13 cellular contexts compared by ENCODE assay signal in the genomic region with DNA sequence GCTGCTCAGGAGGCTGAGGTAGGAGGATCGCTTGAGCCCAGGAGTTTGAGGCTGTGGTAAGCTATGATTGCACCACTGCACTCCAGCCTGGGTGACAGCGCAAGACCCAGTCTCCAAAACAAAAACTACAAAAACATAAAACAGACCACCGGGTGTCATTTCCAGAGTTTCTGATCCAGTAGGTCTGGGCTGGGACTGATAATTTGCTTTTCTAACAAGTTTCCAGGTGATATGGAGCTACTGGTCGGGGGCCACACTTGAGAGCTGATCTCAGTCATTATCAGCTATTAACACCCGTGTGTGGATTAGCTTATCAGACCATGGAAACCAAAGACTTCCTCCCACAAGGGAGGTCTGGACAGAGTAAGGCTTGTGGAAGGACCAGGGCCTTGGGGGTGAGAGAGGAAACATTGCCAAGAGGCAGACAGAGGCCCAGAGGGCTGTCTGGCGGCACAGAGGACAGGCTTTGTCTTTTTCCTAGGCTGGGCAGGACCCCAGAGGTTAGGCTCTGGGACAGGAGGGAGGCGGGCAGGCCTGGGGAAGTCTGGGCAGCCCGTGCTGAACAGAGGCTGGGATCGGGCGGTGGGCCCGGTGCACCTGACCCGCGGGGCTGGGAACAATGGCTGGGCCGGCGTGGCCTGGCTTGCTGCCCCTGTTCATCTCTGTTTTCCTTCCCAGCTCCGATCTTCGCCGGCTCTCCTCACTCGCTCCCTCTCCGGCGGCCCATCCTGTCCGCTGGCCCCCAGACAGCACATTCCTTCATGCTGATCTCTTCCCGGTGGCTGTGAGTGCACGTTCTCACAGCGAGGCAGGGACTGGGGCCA. TPM values are rescaled to one million over a fixed set of nuclear protein-coding genes. Genes with fewer than 3 reads are reported as not detected.
DNase-seq lines count a peak whose midpoint lies in the region; ATAC-seq and TF ChIP-seq lines count a peak whose summit lies in the region.
"Had no signal": no experiment of that assay in that cellular context is flagged by ENCODE, and none has a peak within 500 bp of the region (broad histone marks: within the 10 kb centered on the region; RNA-seq: fewer than 3 reads in every experiment).

No MANE protein-coding gene starts in this region.

- H3K36me3 ChIP-seq in mesenchymal stem cell (ENCODE audit: control insufficient read depth in 1 of 2, insufficient read depth in 2 of 2, low read depth in 1 of 2, low read length in 2 of 2) (no peaks in the 10 kb centered on the region), thoracic aorta (no peaks in the 10 kb centered on the region), Peyer's patch (no peaks in the 10 kb centered on the region)

- no peak overlapping the region for H3K27ac Mint-ChIP-seq in activated CD4-positive, alpha-beta T cell treated with anti-CD3 and anti-CD28 coated beads, Interleukin-2, amount 10 ng/mL, durations not matched to agents 7 days and 5 days

- H3K36me3 Mint-ChIP-seq in activated CD4-positive, alpha-beta T cell treated with anti-CD3 and anti-CD28 coated beads, Interleukin-2, amount 10 ng/mL, durations not matched to agents 7 days and 5 days (ENCODE audit: low read depth): no peaks in the 10 kb centered on the region

- DNase-seq in M059J (ENCODE audit: low read depth): peak; percentile 43
- DNase-seq in erythroblast (lab: John Stamatoyannopoulos, UW): peak; percentile 94 to 99
- DNase-seq in mesenchymal stem cell: no peak
- DNase-seq in thoracic aorta (ENCODE audit: low spot score): no peak
- no peak for DNase-seq in activated CD4-positive, alpha-beta T cell treated with anti-CD3 and anti-CD28 coated beads, Interleukin-2, amount 10 ng/mL, durations not matched to agents 7 days and 5 days
- DNase-seq in NCI-H69 (lab: John Stamatoyannopoulos, UW): no peak
- no peak for DNase-seq in Peyer's patch
- DNase-seq: activated T-cell treated with anti-CD3 and anti-CD28 coated beads, Interleukin-2, amount 50 U/mL, for 48 hours; SHP77 treated with DMSO at 0.1 percent for 48 hours; stimulated activated CD4-positive, alpha-beta T cell treated with anti-CD3 and anti-CD28 coated beads, Interleukin-1b, Interleukin-23, amount 100 ng/mL, for 48 hours had no signal

- H3K4me2 ChIP-seq in mesenchymal stem cell (ENCODE audit: low read length, poor library complexity, severe bottlenecking): peak overlapping the region; percentile 3

- no peak overlapping the region for H2BK120ac ChIP-seq in mesenchymal stem cell (ENCODE audit: low read depth, low read length)

- POLR2A ChIA-PET in activated CD4-positive, alpha-beta T cell treated with anti-CD3 and anti-CD28 coated beads, Interleukin-2, amount 10 ng/mL, durations not matched to agents 7 days and 5 days (lab: Charles Lee): no interaction called here

- no peak overlapping the region for H2BK12ac ChIP-seq in mesenchymal stem cell (ENCODE audit: low read length in 2 of 2)

- H2AFZ ChIP-seq in mesenchymal stem cell (ENCODE audit: low read depth, low read length): no peak overlapping the region

- TF ChIP-seq POLR2A in erythroblast (IDR thresholded peaks at IDR 0.05; ENCODE audit: low read length) (peak; percentile 86), Peyer's patch (IDR thresholded peaks at IDR 0.05) (no peak)

- no peaks in the 10 kb centered on the region for H3K79me1 ChIP-seq in mesenchymal stem cell (replicated peaks; ENCODE audit: low read length, poor library complexity, severe bottlenecking)

- no peak overlapping the region for H3K4me3 Mint-ChIP-seq in activated CD4-positive, alpha-beta T cell treated with anti-CD3 and anti-CD28 coated beads, Interleukin-2, amount 10 ng/mL, durations not matched to agents 7 days and 5 days

- peaks cover 21% of the 10 kb centered on the region for H3K27me3 Mint-ChIP-seq in activated CD4-positive, alpha-beta T cell treated with anti-CD3 and anti-CD28 coated beads, Interleukin-2, amount 10 ng/mL, durations not matched to agents 7 days and 5 days

- CTCF ChIA-PET in activated CD4-positive, alpha-beta T cell treated with anti-CD3 and anti-CD28 coated beads, Interleukin-2, amount 10 ng/mL, durations not matched to agents 7 days and 5 days (lab: Charles Lee): interaction anchor here (0.7 kb wide), 1 partner anchor 24 kb away, joined by 3 read pairs; no protein-coding TSS in a partner anchor

- no peak overlapping the region for H2BK15ac ChIP-seq in mesenchymal stem cell (ENCODE audit: low read depth, poor library complexity, severe bottlenecking)

- H3K9me3 Mint-ChIP-seq in activated CD4-positive, alpha-beta T cell treated with anti-CD3 and anti-CD28 coated beads, Interleukin-2, amount 10 ng/mL, durations not matched to agents 7 days and 5 days: no peaks in the 10 kb centered on the region

- peaks cover 5% of the 10 kb centered on the region for H3K4me1 Mint-ChIP-seq in activated CD4-positive, alpha-beta T cell treated with anti-CD3 and anti-CD28 coated beads, Interleukin-2, amount 10 ng/mL, durations not matched to agents 7 days and 5 days

- H3K9me3 ChIP-seq in mesenchymal stem cell (ENCODE audit: control insufficient read depth, low read length): no peaks in the 10 kb centered on the region
- H3K9me3 ChIP-seq in thoracic aorta: no peaks in the 10 kb centered on the region
- H3K9me3 ChIP-seq in Peyer's patch: no peaks in the 10 kb centered on the region

- H3K23ac ChIP-seq in mesenchymal stem cell (ENCODE audit: low read length in 2 of 2): no peak overlapping the region

- peak overlapping the region; percentile 70 for H3K9ac ChIP-seq in mesenchymal stem cell (ENCODE audit: low read length)

- no peak overlapping the region for H2BK5ac ChIP-seq in mesenchymal stem cell (ENCODE audit: low read depth, low read length, poor library complexity, severe bottlenecking)

- H4K91ac ChIP-seq in mesenchymal stem cell (ENCODE audit: low read length): no peak overlapping the region

- H3K4me1 ChIP-seq in mesenchymal stem cell (ENCODE audit: control insufficient read depth, insufficient read depth, low read depth, low read length) (peaks cover 13% of the 10 kb centered on the region), thoracic aorta (ENCODE audit: control insufficient read depth in 1 of 2, low read depth in 2 of 2) (peaks cover 29 to 56% of the 10 kb centered on the region in 2 donors), Peyer's patch (peaks cover 0 to 8% (median 0%) of the 10 kb centered on the region in 4 donors)

- TF ChIP-seq CTCF in thoracic aorta (IDR thresholded peaks at IDR 0.05): no peak
- TF ChIP-seq CTCF in Peyer's patch (IDR thresholded peaks at IDR 0.05): no peak

- H4K8ac ChIP-seq in mesenchymal stem cell (ENCODE audit: low read length): no peak overlapping the region

- H3K27me3 ChIP-seq in mesenchymal stem cell (ENCODE audit: control insufficient read depth in 1 of 2, insufficient read depth in 1 of 2, low read length in 2 of 2): peaks cover 0 to 23% of the 10 kb centered on the region in 2 experiments
- no peaks in the 10 kb centered on the region for H3K27me3 ChIP-seq in thoracic aorta (replicated peaks; ENCODE audit: insufficient read depth)
- H3K27me3 ChIP-seq in Peyer's patch: no peaks in the 10 kb centered on the region

- no peak overlapping the region for H3K14ac ChIP-seq in mesenchymal stem cell (ENCODE audit: low read length in 2 of 2)

- no peak overlapping the region for H2AK5ac ChIP-seq in mesenchymal stem cell (ENCODE audit: low read length, severe bottlenecking)

- 32% methylated on average over 24 of the region's 25 CpGs for WGBS in mesenchymal stem cell

- no peak overlapping the region for H3K4ac ChIP-seq in mesenchymal stem cell (ENCODE audit: low read depth in 1 of 2, low read length in 2 of 2)

- peak overlapping the region in 1 of 2 experiments; percentile 7 for H3K18ac ChIP-seq in mesenchymal stem cell (ENCODE audit: low read depth in 1 of 2, low read length in 2 of 2)

- H3K4me3 ChIP-seq in mesenchymal stem cell (ENCODE audit: insufficient read depth in 1 of 2, low read depth in 1 of 2, low read length in 2 of 2) (peak overlapping the region in 1 of 2 experiments; percentile 51), thoracic aorta (peak overlapping the region; percentile 7), Peyer's patch (no peak overlapping the region)

- H3K27ac ChIP-seq in mesenchymal stem cell (ENCODE audit: low read length, poor library complexity, severe bottlenecking): no peak overlapping the region
- peak overlapping the region; percentile 62 to 83 for H3K27ac ChIP-seq in thoracic aorta
- peak overlapping the region in 1 of 4 donors; percentile 14 for H3K27ac ChIP-seq in Peyer's patch

- peak; percentile 46 for ATAC-seq in thoracic aorta (ENCODE audit: insufficient number of reproducible peaks, low FRiP score, low read depth)
- ATAC-seq in GM21360 (IDR thresholded peaks at IDR 0.05; ENCODE audit: unreplicated experiment): no peak

RNA-seq across cellular contexts. Expression of a gene that starts 25.2 kb away (rescaled TPM):
- total RNA-seq in M059J (2014; rRNA removed; shearing (Covaris generic)): 0.17 and 0.32 TPM in 2 replicates
- polyA plus RNA-seq in mesenchymal stem cell (2013, experiment 1 of 2): not detected
- polyA plus RNA-seq in mesenchymal stem cell (2013, experiment 2 of 2): not detected
- total RNA-seq in thoracic aorta (not detected), Peyer's patch (not detected)
- not detected for total RNA-seq in activated CD4-positive, alpha-beta T cell treated with anti-CD3 and anti-CD28 coated beads, Interleukin-2, amount 10 ng/mL, durations not matched to agents 7 days and 5 days
- total RNA-seq: glomerular endothelial cell, LHCN-M2 had no signal

RNA-seq across cellular contexts. Expression of a gene that starts 43.9 kb away (rescaled TPM):
- 1.7 and 1.9 TPM in 2 replicates for total RNA-seq in M059J (2014; rRNA removed; shearing (Covaris generic))
- 0.83 TPM for polyA plus RNA-seq in mesenchymal stem cell (2013, experiment 1 of 2)
- polyA plus RNA-seq in mesenchymal stem cell (2013, experiment 2 of 2): 1.00 TPM
- total RNA-seq in thoracic aorta (1 to 10 TPM in 1 of 2 donors, not detected in 1; 1.2 TPM), Peyer's patch (10 to 100 TPM in 2 of 4 donors, 1 to 10 TPM in 2; 2.1 to 20.4 (median 11.7) TPM)
- 1 to 10 TPM; 1.9 to 2.8 TPM for total RNA-seq in activated CD4-positive, alpha-beta T cell treated with anti-CD3 and anti-CD28 coated beads, Interleukin-2, amount 10 ng/mL, durations not matched to agents 7 days and 5 days

RNA-seq across cellular contexts. Expression of a gene that starts 55.4 kb away (rescaled TPM):
- 0.62 and 1.1 TPM in 2 replicates for total RNA-seq in M059J (2014; rRNA removed; shearing (Covaris generic))
- polyA plus RNA-seq in mesenchymal stem cell (2013, experiment 1 of 2): 0.18 TPM
- 0.14 TPM for polyA plus RNA-seq in mesenchymal stem cell (2013, experiment 2 of 2)
- total RNA-seq in thoracic aorta (under 1 TPM in 1 of 2 donors, not detected in 1; 0.99 TPM), Peyer's patch (100 to 1,000 TPM in 3 of 4 donors, 10 to 100 TPM in 1; 83.3 to 551 (median 450) TPM)
- total RNA-seq in activated CD4-positive, alpha-beta T cell treated with anti-CD3 and anti-CD28 coated beads, Interleukin-2, amount 10 ng/mL, durations not matched to agents 7 days and 5 days: under 1 TPM in 1 of 2 experiments, not detected in 1; 0.27 TPM

Comparison
In these comparisons a context has a peak if more than half of its experiments do, and no peak if none do; other contexts are left out.
1. DNase-seq: peak in M059J (single experiment) and erythroblast (2 of 2); none in mesenchymal stem cell (single experiment), thoracic aorta (single experiment), activated CD4-positive, alpha-beta T cell treated with anti-CD3 and anti-CD28 coated beads, Interleukin-2, amount 10 ng/mL, durations not matched to agents 7 days and 5 days (single experiment), NCI-H69 (single experiment) and Peyer's patch (0 of 3).
2. RNA of a gene that starts 55.4 kb away (total RNA-seq): 83.3 to 551 TPM in Peyer's patch; 0.62 to 1.1 TPM in M059J, 0.99 TPM in thoracic aorta and 0.27 TPM in activated CD4-positive, alpha-beta T cell treated with anti-CD3 and anti-CD28 coated beads, Interleukin-2, amount 10 ng/mL, durations not matched to agents 7 days and 5 days; every median in the first group is over 10 times any median in the second.